1 cellular context compared by ENCODE assay signal in the genomic region with DNA sequence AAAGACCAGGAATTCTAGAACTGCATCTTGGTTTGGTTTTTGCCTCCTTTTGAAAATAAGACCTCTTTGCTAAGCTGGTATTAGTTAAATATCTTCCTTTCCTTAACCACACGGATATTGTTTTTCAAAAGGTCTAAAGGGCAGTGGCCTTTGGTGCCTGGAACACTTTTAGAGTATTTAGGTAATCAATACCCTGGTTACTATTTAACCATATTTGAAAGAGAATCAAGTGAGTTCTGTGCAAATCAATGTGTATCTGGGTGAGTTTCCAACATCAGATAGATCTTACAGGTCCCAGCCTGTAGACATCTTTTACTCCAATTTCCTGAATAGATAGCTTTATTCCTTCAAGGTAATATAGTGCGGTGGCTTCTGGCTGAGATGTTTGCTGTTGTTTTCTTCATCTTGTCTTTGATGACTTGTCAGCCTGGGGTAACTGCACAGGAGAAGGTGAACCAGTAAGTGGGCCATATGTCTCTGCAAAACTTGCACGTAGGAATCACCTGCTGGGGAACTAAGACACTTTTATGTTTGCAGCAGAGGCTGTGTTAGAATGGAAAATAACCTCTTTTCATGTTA.
TF ChIP-seq lines count a peak whose summit lies in the region.

A gene (plus strand): TSS at position 277 of the 579 bp plus-strand sequence. CDS start 105 bp downstream, at position 382.

TF ChIP-seq in HepG2, 621 proteins besides CTCF, POLR2A, EP300 and RAD21 (continued from another document and continues in another):
- TF ChIP-seq, protein P1, sequence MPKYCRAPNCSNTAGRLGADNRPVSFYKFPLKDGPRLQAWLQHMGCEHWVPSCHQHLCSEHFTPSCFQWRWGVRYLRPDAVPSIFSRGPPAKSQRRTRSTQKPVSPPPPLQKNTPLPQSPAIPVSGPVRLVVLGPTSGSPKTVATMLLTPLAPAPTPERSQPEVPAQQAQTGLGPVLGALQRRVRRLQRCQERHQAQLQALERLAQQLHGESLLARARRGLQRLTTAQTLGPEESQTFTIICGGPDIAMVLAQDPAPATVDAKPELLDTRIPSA (CRISPR knock-in tag; IDR thresholded peaks at IDR 0.05; ENCODE audit: borderline replicate concordance): no peak
- no peak for TF ChIP-seq MEIS2 (CRISPR knock-in tag; IDR thresholded peaks at IDR 0.05)
- 0 out of 2 replicates have a peak, but pooled peaks have one; percentile 70 for TF ChIP-seq MBD4 (IDR thresholded peaks at IDR 0.05; ENCODE audit: borderline replicate concordance, low read length)
- TF ChIP-seq SYNCRIP (IDR thresholded peaks at IDR 0.05; ENCODE audit: insufficient read depth, low read depth, low read length): no peak
- TF ChIP-seq SRY (CRISPR knock-in tag; IDR thresholded peaks at IDR 0.05): no peak
- no peak for TF ChIP-seq MYC (CRISPR knock-in tag; IDR thresholded peaks at IDR 0.05; ENCODE audit: borderline replicate concordance)
- no peak for TF ChIP-seq CAMTA2 (CRISPR knock-in tag; IDR thresholded peaks at IDR 0.05; ENCODE audit: borderline replicate concordance)
- peak; percentile 46; the same call in 1 of the 2 replicates for TF ChIP-seq THAP11 (CRISPR knock-in tag; IDR thresholded peaks at IDR 0.05)
- TF ChIP-seq, protein P2, sequence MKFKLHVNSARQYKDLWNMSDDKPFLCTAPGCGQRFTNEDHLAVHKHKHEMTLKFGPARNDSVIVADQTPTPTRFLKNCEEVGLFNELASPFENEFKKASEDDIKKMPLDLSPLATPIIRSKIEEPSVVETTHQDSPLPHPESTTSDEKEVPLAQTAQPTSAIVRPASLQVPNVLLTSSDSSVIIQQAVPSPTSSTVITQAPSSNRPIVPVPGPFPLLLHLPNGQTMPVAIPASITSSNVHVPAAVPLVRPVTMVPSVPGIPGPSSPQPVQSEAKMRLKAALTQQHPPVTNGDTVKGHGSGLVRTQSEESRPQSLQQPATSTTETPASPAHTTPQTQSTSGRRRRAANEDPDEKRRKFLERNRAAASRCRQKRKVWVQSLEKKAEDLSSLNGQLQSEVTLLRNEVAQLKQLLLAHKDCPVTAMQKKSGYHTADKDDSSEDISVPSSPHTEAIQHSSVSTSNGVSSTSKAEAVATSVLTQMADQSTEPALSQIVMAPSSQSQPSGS (CRISPR knock-in tag; IDR thresholded peaks at IDR 0.05): peak; percentile 49; the same call in 1 of the 2 replicates
- TF ChIP-seq ZNF367 (CRISPR knock-in tag; IDR thresholded peaks at IDR 0.05; ENCODE audit: borderline replicate concordance): no peak
- TF ChIP-seq, protein P3, sequence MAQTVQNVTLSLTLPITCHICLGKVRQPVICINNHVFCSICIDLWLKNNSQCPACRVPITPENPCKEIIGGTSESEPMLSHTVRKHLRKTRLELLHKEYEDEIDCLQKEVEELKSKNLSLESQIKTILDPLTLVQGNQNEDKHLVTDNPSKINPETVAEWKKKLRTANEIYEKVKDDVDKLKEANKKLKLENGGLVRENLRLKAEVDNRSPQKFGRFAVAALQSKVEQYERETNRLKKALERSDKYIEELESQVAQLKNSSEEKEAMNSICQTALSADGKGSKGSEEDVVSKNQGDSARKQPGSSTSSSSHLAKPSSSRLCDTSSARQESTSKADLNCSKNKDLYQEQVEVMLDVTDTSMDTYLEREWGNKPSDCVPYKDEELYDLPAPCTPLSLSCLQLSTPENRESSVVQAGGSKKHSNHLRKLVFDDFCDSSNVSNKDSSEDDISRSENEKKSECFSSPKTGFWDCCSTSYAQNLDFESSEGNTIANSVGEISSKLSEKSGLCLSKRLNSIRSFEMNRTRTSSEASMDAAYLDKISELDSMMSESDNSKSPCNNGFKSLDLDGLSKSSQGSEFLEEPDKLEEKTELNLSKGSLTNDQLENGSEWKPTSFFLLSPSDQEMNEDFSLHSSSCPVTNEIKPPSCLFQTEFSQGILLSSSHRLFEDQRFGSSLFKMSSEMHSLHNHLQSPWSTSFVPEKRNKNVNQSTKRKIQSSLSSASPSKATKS (CRISPR knock-in tag; IDR thresholded peaks at IDR 0.05): no peak
- peak; percentile 81 for TF ChIP-seq RARA (CRISPR knock-in tag; IDR thresholded peaks at IDR 0.05)
- peak; percentile 52 for TF ChIP-seq MED8 (CRISPR knock-in tag; IDR thresholded peaks at IDR 0.05; ENCODE audit: insufficient replicate concordance)
- no peak for TF ChIP-seq BRCA1 (CRISPR knock-in tag; IDR thresholded peaks at IDR 0.05)
- TF ChIP-seq IRF2 (CRISPR knock-in tag; IDR thresholded peaks at IDR 0.05): peak; percentile 61; the same call in 1 of the 2 replicates
- 0 out of 2 replicates have a peak, but pooled peaks have one; percentile 13 for TF ChIP-seq GATAD1 (CRISPR knock-in tag; IDR thresholded peaks at IDR 0.05)
- TF ChIP-seq, protein P4, sequence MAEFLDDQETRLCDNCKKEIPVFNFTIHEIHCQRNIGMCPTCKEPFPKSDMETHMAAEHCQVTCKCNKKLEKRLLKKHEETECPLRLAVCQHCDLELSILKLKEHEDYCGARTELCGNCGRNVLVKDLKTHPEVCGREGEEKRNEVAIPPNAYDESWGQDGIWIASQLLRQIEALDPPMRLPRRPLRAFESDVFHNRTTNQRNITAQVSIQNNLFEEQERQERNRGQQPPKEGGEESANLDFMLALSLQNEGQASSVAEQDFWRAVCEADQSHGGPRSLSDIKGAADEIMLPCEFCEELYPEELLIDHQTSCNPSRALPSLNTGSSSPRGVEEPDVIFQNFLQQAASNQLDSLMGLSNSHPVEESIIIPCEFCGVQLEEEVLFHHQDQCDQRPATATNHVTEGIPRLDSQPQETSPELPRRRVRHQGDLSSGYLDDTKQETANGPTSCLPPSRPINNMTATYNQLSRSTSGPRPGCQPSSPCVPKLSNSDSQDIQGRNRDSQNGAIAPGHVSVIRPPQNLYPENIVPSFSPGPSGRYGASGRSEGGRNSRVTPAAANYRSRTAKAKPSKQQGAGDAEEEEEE (CRISPR knock-in tag; IDR thresholded peaks at IDR 0.05; ENCODE audit: borderline replicate concordance): no peak; the same call in 1 of the 2 replicates
- no peak for TF ChIP-seq EHMT2 (IDR thresholded peaks at IDR 0.05; ENCODE audit: borderline replicate concordance, low read depth, low read length)
- TF ChIP-seq, protein P5, sequence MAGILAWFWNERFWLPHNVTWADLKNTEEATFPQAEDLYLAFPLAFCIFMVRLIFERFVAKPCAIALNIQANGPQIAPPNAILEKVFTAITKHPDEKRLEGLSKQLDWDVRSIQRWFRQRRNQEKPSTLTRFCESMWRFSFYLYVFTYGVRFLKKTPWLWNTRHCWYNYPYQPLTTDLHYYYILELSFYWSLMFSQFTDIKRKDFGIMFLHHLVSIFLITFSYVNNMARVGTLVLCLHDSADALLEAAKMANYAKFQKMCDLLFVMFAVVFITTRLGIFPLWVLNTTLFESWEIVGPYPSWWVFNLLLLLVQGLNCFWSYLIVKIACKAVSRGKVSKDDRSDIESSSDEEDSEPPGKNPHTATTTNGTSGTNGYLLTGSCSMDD (CRISPR knock-in tag; IDR thresholded peaks at IDR 0.05): no peak
- peak; percentile 54; the same call in 1 of the 2 replicates for TF ChIP-seq CHD4 (IDR thresholded peaks at IDR 0.05; ENCODE audit: borderline replicate concordance, low read length)
- TF ChIP-seq ZNF788 (CRISPR knock-in tag; IDR thresholded peaks at IDR 0.05; ENCODE audit: borderline replicate concordance): no peak
- TF ChIP-seq BRD4 (CRISPR knock-in tag; IDR thresholded peaks at IDR 0.05): peak; percentile 21
- peak; percentile 74 for TF ChIP-seq POLR2G (IDR thresholded peaks at IDR 0.05; ENCODE audit: low read depth, low read length)
- peak; percentile 53 for TF ChIP-seq POLR2AphosphoS5 (IDR thresholded peaks at IDR 0.05; ENCODE audit: low read depth, low read length)
- no peak for TF ChIP-seq PCBP1 (IDR thresholded peaks at IDR 0.05; ENCODE audit: borderline replicate concordance, low read depth, low read length)
- peak; percentile 91 for TF ChIP-seq ELF3 (CRISPR knock-in tag; IDR thresholded peaks at IDR 0.05)
- TF ChIP-seq, protein P6, sequence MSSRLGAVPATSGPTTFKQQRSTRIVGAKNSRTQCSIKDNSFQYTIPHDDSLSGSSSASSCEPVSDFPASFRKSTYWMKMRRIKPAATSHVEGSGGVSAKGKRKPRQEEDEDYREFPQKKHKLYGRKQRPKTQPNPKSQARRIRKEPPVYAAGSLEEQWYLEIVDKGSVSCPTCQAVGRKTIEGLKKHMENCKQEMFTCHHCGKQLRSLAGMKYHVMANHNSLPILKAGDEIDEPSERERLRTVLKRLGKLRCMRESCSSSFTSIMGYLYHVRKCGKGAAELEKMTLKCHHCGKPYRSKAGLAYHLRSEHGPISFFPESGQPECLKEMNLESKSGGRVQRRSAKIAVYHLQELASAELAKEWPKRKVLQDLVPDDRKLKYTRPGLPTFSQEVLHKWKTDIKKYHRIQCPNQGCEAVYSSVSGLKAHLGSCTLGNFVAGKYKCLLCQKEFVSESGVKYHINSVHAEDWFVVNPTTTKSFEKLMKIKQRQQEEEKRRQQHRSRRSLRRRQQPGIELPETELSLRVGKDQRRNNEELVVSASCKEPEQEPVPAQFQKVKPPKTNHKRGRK (CRISPR knock-in tag; IDR thresholded peaks at IDR 0.05): no peak
- TF ChIP-seq ZSCAN30 (CRISPR knock-in tag; IDR thresholded peaks at IDR 0.05): no peak
- no peak for TF ChIP-seq PRMT3 (CRISPR knock-in tag; IDR thresholded peaks at IDR 0.05; ENCODE audit: borderline replicate concordance, low read depth)
- peak; percentile 99 for TF ChIP-seq NR2F2 (IDR thresholded peaks at IDR 0.05; ENCODE audit: borderline replicate concordance, low read depth)
- TF ChIP-seq MEF2D (CRISPR knock-in tag; IDR thresholded peaks at IDR 0.05): peak; percentile 45; the same call in 1 of the 2 replicates
- TF ChIP-seq ZNF782 (CRISPR knock-in tag; IDR thresholded peaks at IDR 0.05; ENCODE audit: borderline replicate concordance): no peak
- TF ChIP-seq, protein P7, sequence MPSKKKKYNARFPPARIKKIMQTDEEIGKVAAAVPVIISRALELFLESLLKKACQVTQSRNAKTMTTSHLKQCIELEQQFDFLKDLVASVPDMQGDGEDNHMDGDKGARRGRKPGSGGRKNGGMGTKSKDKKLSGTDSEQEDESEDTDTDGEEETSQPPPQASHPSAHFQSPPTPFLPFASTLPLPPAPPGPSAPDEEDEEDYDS (CRISPR knock-in tag; IDR thresholded peaks at IDR 0.05): peak; percentile 83
- peak; percentile 42; the same call in 1 of the 2 replicates for TF ChIP-seq GATA4 (IDR thresholded peaks at IDR 0.05; ENCODE audit: borderline replicate concordance, low read depth)
- peak; percentile 37; the same call in 1 of the 2 replicates for TF ChIP-seq ZNF614 (CRISPR knock-in tag; IDR thresholded peaks at IDR 0.05; ENCODE audit: borderline replicate concordance)
- no peak for TF ChIP-seq NCOA5 (CRISPR knock-in tag; IDR thresholded peaks at IDR 0.05)
- no peak for TF ChIP-seq MAF1 (CRISPR knock-in tag; IDR thresholded peaks at IDR 0.05; ENCODE audit: borderline replicate concordance)
- no peak for TF ChIP-seq ZNF256 (CRISPR knock-in tag; conservative IDR thresholded peaks at IDR 0.05)
- TF ChIP-seq, protein P8, sequence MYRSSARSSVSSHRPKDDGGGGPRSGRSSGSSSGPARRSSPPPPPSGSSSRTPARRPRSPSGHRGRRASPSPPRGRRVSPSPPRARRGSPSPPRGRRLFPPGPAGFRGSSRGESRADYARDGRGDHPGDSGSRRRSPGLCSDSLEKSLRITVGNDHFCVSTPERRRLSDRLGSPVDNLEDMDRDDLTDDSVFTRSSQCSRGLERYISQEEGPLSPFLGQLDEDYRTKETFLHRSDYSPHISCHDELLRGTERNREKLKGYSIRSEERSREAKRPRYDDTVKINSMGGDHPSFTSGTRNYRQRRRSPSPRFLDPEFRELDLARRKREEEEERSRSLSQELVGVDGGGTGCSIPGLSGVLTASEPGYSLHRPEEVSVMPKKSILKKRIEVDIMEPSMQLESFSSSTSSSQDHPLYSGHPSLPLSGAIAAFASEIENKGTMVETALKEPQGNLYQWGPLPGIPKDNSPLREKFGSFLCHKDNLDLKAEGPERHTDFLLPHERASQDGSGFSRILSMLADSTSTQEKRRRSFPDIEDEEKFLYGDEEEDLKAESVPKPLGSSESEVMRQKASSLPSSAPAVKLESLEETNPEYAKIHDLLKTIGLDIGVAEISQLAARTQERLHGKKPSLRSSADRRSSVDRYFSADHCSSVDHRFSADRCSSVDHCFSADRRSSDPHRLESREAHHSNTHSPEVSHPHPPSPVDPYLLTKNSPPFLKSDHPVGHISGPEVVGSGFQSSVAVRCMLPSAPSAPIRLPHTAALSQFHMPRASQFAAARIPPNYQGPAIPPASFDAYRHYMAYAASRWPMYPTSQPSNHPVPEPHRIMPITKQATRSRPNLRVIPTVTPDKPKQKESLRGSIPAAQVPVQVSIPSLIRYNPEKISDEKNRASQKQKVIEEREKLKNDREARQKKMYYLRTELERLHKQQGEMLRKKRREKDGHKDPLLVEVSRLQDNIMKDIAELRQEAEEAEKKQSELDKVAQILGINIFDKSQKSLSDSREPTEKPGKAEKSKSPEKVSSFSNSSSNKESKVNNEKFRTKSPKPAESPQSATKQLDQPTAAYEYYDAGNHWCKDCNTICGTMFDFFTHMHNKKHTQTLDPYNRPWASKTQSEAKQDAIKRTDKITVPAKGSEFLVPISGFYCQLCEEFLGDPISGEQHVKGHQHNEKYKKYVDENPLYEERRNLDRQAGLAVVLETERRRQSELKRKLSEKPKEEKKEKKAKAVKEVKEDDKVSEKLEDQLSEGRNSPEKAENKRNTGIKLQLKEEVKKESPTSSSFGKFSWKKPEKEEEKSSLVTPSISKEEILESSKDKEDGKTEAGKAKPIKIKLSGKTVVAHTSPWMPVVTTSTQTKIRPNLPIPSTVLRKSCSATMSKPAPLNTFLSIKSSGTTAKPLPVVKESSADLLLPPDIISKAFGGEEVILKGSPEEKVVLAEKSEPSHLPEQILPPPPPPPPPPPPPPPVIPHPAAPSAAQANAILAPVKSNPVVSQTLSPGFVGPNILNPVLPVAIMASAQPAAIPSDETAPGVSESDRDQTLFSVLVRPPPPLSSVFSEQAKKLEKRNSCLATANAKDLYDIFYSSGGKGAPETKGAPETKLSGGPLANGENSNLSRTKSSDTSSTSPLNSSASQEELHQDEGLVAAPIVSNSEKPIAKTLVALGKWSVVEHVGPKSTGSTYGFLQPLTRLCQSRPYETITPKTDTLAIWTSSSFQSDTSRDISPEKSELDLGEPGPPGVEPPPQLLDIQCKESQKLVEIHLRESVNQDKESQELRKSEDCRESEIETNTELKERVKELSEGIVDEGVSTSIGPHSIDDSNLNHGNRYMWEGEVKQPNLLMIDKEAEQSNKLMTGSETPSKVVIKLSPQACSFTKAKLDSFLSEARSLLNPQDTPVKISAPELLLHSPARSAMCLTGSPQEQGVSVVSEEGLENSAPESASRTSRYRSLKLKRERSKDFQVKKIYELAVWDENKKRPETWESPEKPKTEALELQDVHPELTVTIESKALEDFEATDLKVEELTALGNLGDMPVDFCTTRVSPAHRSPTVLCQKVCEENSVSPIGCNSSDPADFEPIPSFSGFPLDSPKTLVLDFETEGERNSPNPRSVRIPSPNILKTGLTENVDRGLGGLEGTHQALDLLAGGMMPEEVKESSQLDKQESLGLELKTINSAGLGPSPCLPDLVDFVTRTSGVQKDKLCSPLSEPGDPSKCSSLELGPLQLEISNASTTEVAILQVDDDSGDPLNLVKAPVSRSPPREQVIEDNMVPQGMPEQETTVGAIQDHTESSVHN (CRISPR knock-in tag; IDR thresholded peaks at IDR 0.05): no peak
